Comparison of ENCODE assay signal across 3 cellular contexts in the genomic region with DNA sequence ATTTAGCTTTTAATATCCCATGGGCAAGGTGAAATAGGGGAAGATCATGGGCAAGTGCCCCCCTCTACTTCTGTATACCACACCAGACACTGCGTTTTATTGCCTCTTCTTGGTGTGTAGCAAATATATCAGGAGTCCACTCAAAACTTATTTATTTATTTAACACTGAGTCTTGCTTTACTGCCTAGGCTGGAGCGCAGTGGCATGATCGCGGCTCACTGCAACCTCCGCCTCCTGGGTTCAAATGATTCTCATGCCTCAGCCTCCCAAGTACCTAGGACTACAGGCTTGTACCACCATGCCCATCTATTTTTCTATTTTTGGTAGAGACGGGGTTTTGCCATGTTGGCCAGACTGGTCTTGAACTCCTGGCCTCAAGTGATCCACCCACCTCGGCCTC. TPM values are rescaled to one million over a fixed set of nuclear protein-coding genes. Genes with fewer than 3 reads are reported as not detected.
"Had no signal": no experiment of that assay in that cellular context is flagged by ENCODE, and none has a peak within 500 bp of the region (broad histone marks: within the 10 kb centered on the region; RNA-seq: fewer than 3 reads in every experiment).

No MANE protein-coding gene starts in this region.

RNA-seq across cellular contexts. Expression of gene GLT1D1, which starts 1.8 kb away (rescaled TPM):
- total RNA-seq: LHCN-M2, M059J, MCF 10A had no signal
